In the genomic region with DNA sequence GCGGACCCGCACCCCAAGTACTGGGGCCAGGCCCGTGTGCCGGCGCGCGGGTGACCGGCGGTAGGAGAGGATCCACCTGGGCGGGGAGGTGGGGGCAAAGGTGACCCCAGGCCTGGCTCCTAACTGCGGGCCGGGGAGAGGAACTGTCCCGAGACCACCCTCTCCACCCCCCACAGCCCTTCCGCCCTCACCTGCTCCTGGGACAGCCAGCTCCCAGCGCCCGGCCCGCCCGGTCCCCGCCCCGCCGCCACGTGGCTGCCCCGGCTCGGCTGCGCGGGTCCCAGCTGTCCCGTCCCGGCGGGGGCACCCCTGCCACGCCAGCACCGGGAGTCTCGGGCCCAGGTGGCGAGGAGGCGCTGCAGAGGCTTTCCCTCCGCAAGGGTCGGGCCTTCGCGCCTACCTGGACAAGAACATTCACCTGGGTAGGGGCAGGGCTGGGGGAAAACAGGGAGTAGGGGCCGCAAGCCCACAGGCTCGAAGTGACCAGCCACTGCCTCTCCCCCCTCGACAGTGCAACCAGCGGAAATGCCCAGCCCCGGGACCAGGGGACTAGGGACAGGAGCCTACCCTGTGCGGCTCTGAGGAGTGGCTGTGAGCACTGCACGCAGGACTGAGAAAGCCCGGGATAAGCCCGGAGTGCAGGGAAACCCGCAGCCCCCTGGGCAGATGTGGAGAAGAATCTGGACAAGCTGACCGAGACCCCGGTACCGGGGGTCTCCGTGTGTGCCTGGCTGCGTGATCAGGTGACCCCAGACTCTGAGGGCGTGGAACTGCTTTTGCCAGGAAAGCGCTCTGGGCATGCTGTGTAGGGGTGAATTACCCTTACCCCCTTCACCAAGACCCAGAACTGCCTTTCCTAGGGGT, we compare ENCODE assay signal across 8 cellular contexts. TPM values are rescaled to one million over a fixed set of nuclear protein-coding genes. Genes with fewer than 3 reads are reported as not detected.
DNase-seq lines count a peak whose midpoint lies in the region; ATAC-seq, FAIRE-seq and TF ChIP-seq lines count a peak whose summit lies in the region.

A gene with protein sequence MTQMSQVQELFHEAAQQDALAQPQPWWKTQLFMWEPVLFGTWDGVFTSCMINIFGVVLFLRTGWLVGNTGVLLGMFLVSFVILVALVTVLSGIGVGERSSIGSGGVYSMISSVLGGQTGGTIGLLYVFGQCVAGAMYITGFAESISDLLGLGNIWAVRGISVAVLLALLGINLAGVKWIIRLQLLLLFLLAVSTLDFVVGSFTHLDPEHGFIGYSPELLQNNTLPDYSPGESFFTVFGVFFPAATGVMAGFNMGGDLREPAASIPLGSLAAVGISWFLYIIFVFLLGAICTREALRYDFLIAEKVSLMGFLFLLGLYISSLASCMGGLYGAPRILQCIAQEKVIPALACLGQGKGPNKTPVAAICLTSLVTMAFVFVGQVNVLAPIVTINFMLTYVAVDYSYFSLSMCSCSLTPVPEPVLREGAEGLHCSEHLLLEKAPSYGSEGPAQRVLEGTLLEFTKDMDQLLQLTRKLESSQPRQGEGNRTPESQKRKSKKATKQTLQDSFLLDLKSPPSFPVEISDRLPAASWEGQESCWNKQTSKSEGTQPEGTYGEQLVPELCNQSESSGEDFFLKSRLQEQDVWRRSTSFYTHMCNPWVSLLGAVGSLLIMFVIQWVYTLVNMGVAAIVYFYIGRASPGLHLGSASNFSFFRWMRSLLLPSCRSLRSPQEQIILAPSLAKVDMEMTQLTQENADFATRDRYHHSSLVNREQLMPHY (minus strand): TSS at position 240 of the 864 bp plus-strand sequence. CDS start 1,399 bp downstream, outside the sequence.

- H3K4me3 Mint-ChIP-seq in naive B cell (peak within 1 kb of the TSS in 7 of 8 donors; percentile 52 to 83 (median 58)), endothelial cell (ENCODE audit: unreplicated experiment) (no peak within 1 kb of the TSS)

- H3K4ac ChIP-seq in H1 (replicated peaks; ENCODE audit: insufficient read length, low read depth, low read length): peak within 1 kb of the TSS; percentile 96

- no peak within 1 kb of the TSS for H3K14ac ChIP-seq in H1 (ENCODE audit: insufficient read length)

- H4K8ac ChIP-seq in H1 (ENCODE audit: extremely low read depth, insufficient read depth, low read length): peak within 1 kb of the TSS; percentile 93

- H3K9ac ChIP-seq in HUES48 (ENCODE audit: low read depth, low read length): peak within 1 kb of the TSS; percentile 78
- peak within 1 kb of the TSS; percentile 51 to 72 (median 59); a peak in 6 of 7 replicates for H3K9ac ChIP-seq in H1 (replicated peaks in 1 of 4; ENCODE audit: extremely low read depth in 1 of 4, low read depth in 3 of 4, low read length in 3 of 4)

- H3K27me3 Mint-ChIP-seq in naive B cell: peaks cover 54 to 66% (median 65%) of the 10 kb centered on the region in 3 donors
- peaks cover 11% of the 10 kb centered on the region for H3K27me3 Mint-ChIP-seq in endothelial cell (ENCODE audit: unreplicated experiment)

- H2BK12ac ChIP-seq in H1 (ENCODE audit: low read depth, low read length): peak within 1 kb of the TSS; percentile 86

- peak within 1 kb of the TSS; percentile 77; the same call in 1 of the 2 replicates for H2AFZ ChIP-seq in H1 (ENCODE audit: low read length)

- no peaks in the 10 kb centered on the region for H3K79me1 ChIP-seq in H1 (ENCODE audit: low read depth, low read length)

- H3K4me3 ChIP-seq in HUES48 (ENCODE audit: low read depth, low read length) (peak within 1 kb of the TSS; percentile 73), H1 (ENCODE audit: extremely low read depth in 1 of 4, insufficient read depth in 2 of 4, low read depth in 3 of 4, low read length in 4 of 4) (peak within 1 kb of the TSS; percentile 61 to 81 (median 65))

- WGBS in H1 (ENCODE audit: extremely low coverage in 1 of 2, insufficient coverage in 1 of 2, insufficient read length in 1 of 2, insufficient replicate concordance in 2 of 2, low coverage in 1 of 2, low lambda C conversion rate in 2 of 2, missing lambda C conversion rate in 1 of 2), 2 experiments: 19% methylated on average over 34 of the region's 55 CpGs; no CpG with 5 or more reads in 1 of the 2 experiments

- H3K4me1 Mint-ChIP-seq in naive B cell (peaks cover 0 to 8% (median 5%) of the 10 kb centered on the region in 3 donors), endothelial cell (ENCODE audit: unreplicated experiment) (peaks cover 7% of the 10 kb centered on the region)

- peak in 1 of 2 experiments; percentile 54; a peak in 1 of 3 replicates for TF ChIP-seq POLR2A in H1 (IDR thresholded peaks at IDR 0.05; ENCODE audit: control extremely low read depth in 1 of 2, low read depth in 2 of 2, low read length in 2 of 2)

- peak within 1 kb of the TSS; percentile 95; the same call in 1 of the 2 replicates for H2BK15ac ChIP-seq in H1 (ENCODE audit: low read length)

- H4K91ac ChIP-seq in H1 (replicated peaks; ENCODE audit: insufficient read length, low read length): peak within 1 kb of the TSS; percentile 86

- ATAC-seq in naive B cell (ENCODE audit: low read depth in 2 of 2) (peak in 1 of 2 donors; percentile 33), HG03280 (IDR thresholded peaks at IDR 0.05; ENCODE audit: unreplicated experiment) (no peak), GM21423 (IDR thresholded peaks at IDR 0.05; ENCODE audit: unreplicated experiment) (no peak)

- no peaks in the 10 kb centered on the region for H4K20me1 ChIP-seq in H1 (replicated peaks in 1 of 2; ENCODE audit: control insufficient read depth in 1 of 2, insufficient read depth in 2 of 2, low read length in 2 of 2)

- H3K9me3 Mint-ChIP-seq in naive B cell (no peaks in the 10 kb centered on the region), endothelial cell (ENCODE audit: unreplicated experiment) (no peaks in the 10 kb centered on the region)

- H3K36me3 ChIP-seq in HUES48 (ENCODE audit: control insufficient read depth, insufficient read depth, low read length) (no peaks in the 10 kb centered on the region), H1 (ENCODE audit: control insufficient read depth in 2 of 4, insufficient read depth in 4 of 4, low read length in 3 of 4) (peaks cover 0 to 2% (median 0%) of the 10 kb centered on the region in 4 experiments; a peak in 1 of 8 replicates)

- H3K4me1 ChIP-seq in HUES48 (ENCODE audit: control insufficient read depth, insufficient read depth, low read length) (peaks cover 22% of the 10 kb centered on the region), H1 (replicated peaks in 1 of 4; ENCODE audit: control insufficient read depth in 3 of 4, insufficient read depth in 4 of 4, low read length in 3 of 4) (peaks cover 8 to 21% (median 14%) of the 10 kb centered on the region in 4 experiments)

- TF ChIP-seq EP300 in H1 (IDR thresholded peaks at IDR 0.05; ENCODE audit: borderline replicate concordance in 1 of 2, low read depth in 2 of 2, low read length in 2 of 2): no peak

- peak within 1 kb of the TSS; percentile 86; the same call in 1 of the 2 replicates for H2BK20ac ChIP-seq in H1 (ENCODE audit: low read length)

- TF ChIP-seq RAD21 in H1 (IDR thresholded peaks at IDR 0.05 in 1 of 2, conservative IDR thresholded peaks at IDR 0.05 in 1 of 2; ENCODE audit: low read depth in 2 of 2, low read length in 2 of 2): no peak

- H3K79me2 ChIP-seq in H1 (ENCODE audit: control insufficient read depth in 1 of 2, insufficient read depth in 2 of 2, low read length in 2 of 2): no peaks in the 10 kb centered on the region

- H2BK120ac ChIP-seq in H1 (replicated peaks; ENCODE audit: low read depth, low read length): no peak within 1 kb of the TSS

- H3K56ac ChIP-seq in H1 (replicated peaks; ENCODE audit: insufficient read length, low read depth, low read length): peak within 1 kb of the TSS; percentile 42

- peaks cover 11% of the 10 kb centered on the region; the same call in 1 of the 2 replicates for H3K23me2 ChIP-seq in H1 (ENCODE audit: low read depth, low read length)

- H2BK5ac ChIP-seq in H1 (ENCODE audit: low read depth, low read length): peak within 1 kb of the TSS; percentile 69; the same call in 1 of the 2 replicates

- CTCF ChIA-PET in H1 (lab: Charles Lee; ENCODE audit: partially characterized antibody): interaction anchor here (0.9 to 1.6 kb wide), 2 partner anchors 11 to 226 kb away, joined by 3 to 11 read pairs; no protein-coding TSS in a partner anchor

- POLR2A ChIA-PET in H1 (lab: Charles Lee; ENCODE audit: partially characterized antibody): interaction anchor here (0.6 to 1.4 kb wide), 6 partner anchors 8 to 383 kb away, joined by 3 to 4 read pairs (median 3); no protein-coding TSS in a partner anchor

- H3K27ac Mint-ChIP-seq in naive B cell: peak within 1 kb of the TSS in 2 of 6 donors; percentile 6 to 40
- no peak within 1 kb of the TSS for H3K27ac Mint-ChIP-seq in endothelial cell (ENCODE audit: unreplicated experiment)

- peak within 1 kb of the TSS; percentile 71 to 94 for H3K4me2 ChIP-seq in H1 (ENCODE audit: insufficient read depth in 1 of 2, low read depth in 2 of 2, low read length in 2 of 2)

- H4K5ac ChIP-seq in H1 (ENCODE audit: insufficient read length, low read depth, low read length): peak within 1 kb of the TSS; percentile 60

- no peak within 1 kb of the TSS for H3K27ac ChIP-seq in HUES48 (ENCODE audit: low read depth, low read length)
- peak within 1 kb of the TSS; percentile 8; the same call in 1 of the 2 replicates for H3K27ac ChIP-seq in H1 (ENCODE audit: low read depth, low read length)

- peak; percentile 58 for DNase-seq in AG20443 (ENCODE audit: low spot score)
- DNase-seq in H1 (ENCODE audit: low read depth in 1 of 2, low spot score in 2 of 2): peak in 1 of 2 experiments; percentile 72
- DNase-seq in naive B cell: no peak
- no peak for DNase-seq in DMS79 (lab: John Stamatoyannopoulos, UW)
- DNase-seq in endothelial cell (ENCODE audit: low spot score): no peak

- no peaks in the 10 kb centered on the region for H3K36me3 Mint-ChIP-seq in naive B cell
- peaks cover 3% of the 10 kb centered on the region for H3K36me3 Mint-ChIP-seq in endothelial cell (ENCODE audit: low read depth, unreplicated experiment)

- peak within 1 kb of the TSS; percentile 68 for H3K18ac ChIP-seq in H1 (ENCODE audit: extremely low read depth, low read length)

- H3K9me3 ChIP-seq in HUES48 (ENCODE audit: control insufficient read depth, insufficient read depth, low read length): no peaks in the 10 kb centered on the region
- H3K9me3 ChIP-seq in H1 (ENCODE audit: insufficient read depth in 2 of 2, low read depth in 1 of 2, low read length in 1 of 2): no peaks in the 10 kb centered on the region

- H3K27me3 ChIP-seq in HUES48 (ENCODE audit: control insufficient read depth, insufficient read depth, low read length): peaks cover 10% of the 10 kb centered on the region
- H3K27me3 ChIP-seq in H1 (replicated peaks in 1 of 4; ENCODE audit: control insufficient read depth in 3 of 4, extremely low read depth in 1 of 4, insufficient read depth in 3 of 4, low read length in 3 of 4): peaks cover 0 to 5% (median 3%) of the 10 kb centered on the region in 4 experiments; a peak in 3 of 7 replicates

- TF ChIP-seq CTCF in H1 (IDR thresholded peaks at IDR 0.05; ENCODE audit: control extremely low read depth in 1 of 3, insufficient read depth in 1 of 3, low read depth in 1 of 3, low read length in 3 of 3) (no peak), endothelial cell (IDR thresholded peaks at IDR 0.05; ENCODE audit: unreplicated experiment) (no peak)

- FAIRE-seq in H1 (lab: Jason Lieb, UNC): no peak

- 0 out of 2 replicates have a peak within 1 kb of the TSS, but pooled peaks have one; percentile 7 for H2AK5ac ChIP-seq in H1 (ENCODE audit: low read depth, low read length)

- H3K23ac ChIP-seq in H1 (ENCODE audit: insufficient read length): no peak within 1 kb of the TSS

RNA-seq across cellular contexts. Expression of the gene that starts here (rescaled TPM):
- 12.0 and 13.7 TPM in 2 replicates for total RNA-seq in H1 (2021; fragmentation: NEBNext Ultra II Directional; extraction: Animal tissue kit (Norgen Biotek cat#: 25700))
- polyA plus RNA-seq in H1 (2011; rRNA removed) (14.4 and 16.9 TPM in 2 replicates), naive B cell (ENCODE audit: low read depth in 6 of 6) (under 1 TPM in 2 of 6 donors, not detected in 4; 0.13 to 0.73 TPM)
- polyA plus RNA-seq in H1 (2011; cell fraction: cytosol; rRNA removed): 12.0 TPM
- polyA plus RNA-seq in H1 (2011; cell fraction: nucleus; rRNA removed): 21.0 TPM
- 9.7 to 11.8 TPM (median 10.8 TPM) in 4 replicates for polyA plus RNA-seq in H1 (2012, experiment 1 of 2)
- 8.0 TPM for polyA plus RNA-seq in H1 (2012, experiment 2 of 2)
- 9.6 TPM for polyA plus RNA-seq in H1 (2013, experiment 1 of 2)
- 9.6 TPM for polyA plus RNA-seq in H1 (2013, experiment 2 of 2)
- polyA minus RNA-seq in H1 (2011; rRNA and poly(A)+ RNA removed): 21.4 and 25.0 TPM in 2 replicates
- 10.2 TPM for polyA minus RNA-seq in H1 (2011; cell fraction: cytosol; rRNA and poly(A)+ RNA removed)
- polyA minus RNA-seq in H1 (2011; cell fraction: nucleus; rRNA and poly(A)+ RNA removed): 16.2 TPM
- 0.54 TPM for total RNA-seq in endothelial cell (ENCODE audit: unreplicated experiment)

Comparison
In these comparisons a context has a peak if more than half of its experiments do, and no peak if none do; other contexts are left out.
1. RNA of the gene that starts here (polyA plus RNA-seq): 8.0 to 21.0 TPM in H1; 0.13 to 0.73 TPM in naive B cell; every median in the first group is over 4 times any median in the second.